Comparison of ENCODE assay signal across 18 cellular contexts in genomic region chr14:77284066-77284855, GRCh38. TPM values are rescaled to one million over a fixed set of nuclear protein-coding genes. Genes with fewer than 3 reads are reported as not detected.
DNase-seq lines count a peak whose midpoint lies in the region; ATAC-seq and TF ChIP-seq lines count a peak whose summit lies in the region.
"Had no signal": no experiment of that assay in that cellular context is flagged by ENCODE, and none has a peak within 500 bp of the region (broad histone marks: within the 10 kb centered on the region; RNA-seq: fewer than 3 reads in every experiment).

No MANE protein-coding gene starts in this region.

- in situ Hi-C loops in G401 (cut with HindIII; ENCODE audit: low sequenced_read_pairs) (no loop called here), KBM-7 (cut with MboI; ENCODE audit: low pct_unique_long_range_greater_than_20kb, low sequenced_read_pairs) (no loop called here), GM13976 (cut with MboI; ENCODE audit: low sequenced_read_pairs, unreplicated experiment) (no loop called here)

- DNase-seq in G401 (ENCODE audit: low spot score) = peak; percentile 98
- DNase-seq in NCI-H524 (lab: John Stamatoyannopoulos, UW) = peak; percentile 100
- DNase-seq in cerebellum (ENCODE audit: low spot score) = peak; percentile 91
- DNase-seq in occipital lobe (lab: John Stamatoyannopoulos, UW) = peak; percentile 20
- DNase-seq in KBM-7 = no peak
- no peak for DNase-seq in GM13976 (ENCODE audit: low spot score)
- no peak for DNase-seq in NCI-H128 (lab: John Stamatoyannopoulos, UW; ENCODE audit: unreplicated experiment)
- DNase-seq: BE2C; Calu3; CD4-positive, CD25-positive, alpha-beta regulatory T cell; NCI-H1105; NCI-H187; SHP77 treated with DMSO at 0.1 percent for 48 hours; SK-N-SH had no signal

- no peak for ATAC-seq in HG03439 (IDR thresholded peaks at IDR 0.05; ENCODE audit: unreplicated experiment)
- ATAC-seq: K562 had no signal

- no peak for TF ChIP-seq CTCF in GM13976 (IDR thresholded peaks at IDR 0.05; ENCODE audit: borderline replicate concordance, control extremely low read depth, extremely low read depth, insufficient read depth, missing control alignments)

RNA-seq across cellular contexts. Expression of gene NGB, which starts 13.3 kb away (rescaled TPM):
- not detected in 2 replicates for total RNA-seq in G401 (2014; rRNA removed; shearing (Covaris generic))
- 1.5 TPM for total RNA-seq in cerebellum
- 4.1 TPM for total RNA-seq in occipital lobe
- total RNA-seq: Calu3; CD4-positive, CD25-positive, alpha-beta regulatory T cell; H4; K562; RPMI7951 had no signal

RNA-seq across cellular contexts. Expression of gene POMT2, which starts 36.4 kb away (rescaled TPM):
- 25.5 and 27.5 TPM in 2 replicates for total RNA-seq in G401 (2014; rRNA removed; shearing (Covaris generic))
- total RNA-seq in cerebellum (21.9 TPM), occipital lobe (11.5 TPM)

RNA-seq across cellular contexts. Expression of gene GSTZ1, which starts 36.6 kb away (rescaled TPM):
- 37.3 and 64.7 TPM in 2 replicates for total RNA-seq in G401 (2014; rRNA removed; shearing (Covaris generic))
- total RNA-seq in cerebellum = 9.3 TPM
- 6.7 TPM for total RNA-seq in occipital lobe

Comparison
In these comparisons a context has a peak if more than half of its experiments do, and no peak if none do; other contexts are left out.
1. DNase-seq: peak in G401 (single experiment), NCI-H524 (2 of 2), cerebellum (single experiment) and occipital lobe (single experiment); none in KBM-7 (single experiment), GM13976 (single experiment) and NCI-H128 (single experiment).